ENCODE assay signal across 8 cellular contexts in the genomic region with DNA sequence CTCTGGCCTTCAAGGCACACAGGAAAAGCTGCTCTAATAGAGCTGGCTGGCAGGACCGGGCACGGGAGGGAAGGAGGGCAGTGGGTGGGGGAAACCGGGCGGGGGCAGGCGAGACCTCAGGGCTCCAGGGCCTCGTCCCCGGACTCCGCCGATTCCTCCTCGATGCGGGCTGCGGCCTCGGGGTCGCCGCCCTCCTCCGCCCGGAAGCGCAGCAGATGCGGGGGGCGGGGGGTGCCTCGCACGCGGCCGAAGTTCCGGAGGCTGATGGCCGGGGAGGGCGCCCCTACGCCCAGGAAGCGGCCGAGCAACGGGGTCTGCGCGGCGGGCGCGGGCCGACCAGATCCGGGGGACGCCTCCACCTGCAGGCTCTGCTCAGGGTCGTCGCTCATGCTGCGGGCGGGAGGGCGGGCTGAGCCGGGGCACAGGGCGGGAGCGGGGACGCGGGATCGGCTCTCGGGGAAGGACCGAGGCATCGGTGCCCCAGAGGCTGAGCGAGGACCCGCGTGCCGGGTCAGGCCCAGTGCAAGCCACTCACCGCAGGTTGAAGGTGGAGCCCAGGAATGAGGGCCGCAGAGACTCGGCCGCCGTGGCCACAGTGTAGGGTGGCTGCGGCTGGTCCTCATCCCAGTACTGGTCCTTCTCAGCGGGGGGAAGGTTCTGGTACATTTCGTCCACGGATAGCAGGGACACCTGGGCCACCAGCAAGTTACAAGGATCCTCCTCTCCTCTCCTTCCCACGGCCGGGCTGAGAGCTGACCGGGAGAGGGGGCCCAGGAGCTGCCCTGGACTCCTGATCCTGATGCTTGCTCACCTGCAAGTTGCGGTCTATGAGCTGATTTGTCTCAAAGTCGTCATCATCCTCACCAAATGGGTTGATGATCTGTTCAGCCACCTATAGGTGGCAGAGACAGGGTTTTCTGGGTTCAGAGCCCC. TPM values are rescaled to one million over a fixed set of nuclear protein-coding genes. Genes with fewer than 3 reads are reported as not detected.
DNase-seq lines count a peak whose midpoint lies in the region; ATAC-seq and TF ChIP-seq lines count a peak whose summit lies in the region.

No MANE protein-coding gene starts in this region.

- TF ChIP-seq CTCF in chondrocyte (IDR thresholded peaks at IDR 0.05) (peak; percentile 33), vagina (IDR thresholded peaks at IDR 0.05) (no peak), WERI-Rb-1 (IDR thresholded peaks at IDR 0.05; ENCODE audit: low read depth, low read length) (no peak)

- DNase-seq in DMS79 (lab: John Stamatoyannopoulos, UW) (peak; percentile 31), M059J (ENCODE audit: low read depth) (peak; percentile 44), chondrocyte (ENCODE audit: low spot score) (peak; percentile 88), vagina (ENCODE audit: extremely low spot score in 2 of 2) (no peak), WERI-Rb-1 (no peak), HK-2 (ENCODE audit: unreplicated experiment) (no peak)

- peaks cover 6% of the 10 kb centered on the region for H3K36me3 Mint-ChIP-seq in chondrocyte (ENCODE audit: low read depth)

- H3K27me3 ChIP-seq in vagina (no peaks in the 10 kb centered on the region), WERI-Rb-1 (ENCODE audit: insufficient read depth, low read depth, severe bottlenecking) (no peaks in the 10 kb centered on the region)

- H3K36me3 ChIP-seq in mesodermal cell (ENCODE audit: control insufficient read depth, insufficient read depth, low read length) (peaks cover 24% of the 10 kb centered on the region), vagina (peaks cover 0 to 16% of the 10 kb centered on the region in 2 donors), WERI-Rb-1 (peaks cover 22% of the 10 kb centered on the region)

- 13 to 19% methylated on average over 62 to 66 of the region's 71 CpGs for WGBS in mesodermal cell (ENCODE audit: insufficient coverage in 2 of 2), 2 experiments

- no peaks in the 10 kb centered on the region for H3K9me3 Mint-ChIP-seq in chondrocyte (ENCODE audit: low read depth)

- no peak overlapping the region for H3K27ac Mint-ChIP-seq in chondrocyte (ENCODE audit: unreplicated experiment)

- peaks cover 12% of the 10 kb centered on the region for H3K4me1 ChIP-seq in mesodermal cell (ENCODE audit: control insufficient read depth, insufficient read depth, low read length, poor library complexity, severe bottlenecking)
- peaks cover 33% of the 10 kb centered on the region for H3K4me1 ChIP-seq in vagina

- ATAC-seq in GM21367 (IDR thresholded peaks at IDR 0.05; ENCODE audit: unreplicated experiment), result no peak

- intact Hi-C loops in vagina (cut with DNase I), result loop anchor here (5.0 kb wide), 1 partner anchor 203 kb away; the partner anchor contains the start of gene EIF2B3

- peak overlapping the region; percentile 24 for H3K4me3 ChIP-seq in mesodermal cell (ENCODE audit: extremely low read depth, insufficient read depth, low read length, poor library complexity, severe bottlenecking)
- H3K4me3 ChIP-seq in vagina, result peak overlapping the region; percentile 51 to 57
- H3K4me3 ChIP-seq in WERI-Rb-1 (ENCODE audit: low read depth, low read length), result no peak overlapping the region

- H3K9me3 ChIP-seq in mesodermal cell (ENCODE audit: control insufficient read depth, low read length) (no peaks in the 10 kb centered on the region), vagina (no peaks in the 10 kb centered on the region), WERI-Rb-1 (ENCODE audit: severe bottlenecking) (no peaks in the 10 kb centered on the region)

- no peaks in the 10 kb centered on the region for H3K27me3 Mint-ChIP-seq in chondrocyte (ENCODE audit: low read depth)

- TF ChIP-seq POLR2A in vagina (IDR thresholded peaks at IDR 0.05), result no peak

- H3K4me3 Mint-ChIP-seq in chondrocyte (ENCODE audit: unreplicated experiment), result peak overlapping the region; percentile 37

- no peak overlapping the region for H3K27ac ChIP-seq in mesodermal cell (ENCODE audit: low read depth, low read length, severe bottlenecking)
- peak overlapping the region; percentile 50 for H3K27ac ChIP-seq in vagina
- no peak overlapping the region for H3K27ac ChIP-seq in WERI-Rb-1

- peaks cover 22% of the 10 kb centered on the region for H3K4me1 Mint-ChIP-seq in chondrocyte (ENCODE audit: low read depth)

RNA-seq across cellular contexts. Expression of gene BEST4, which starts 3.6 kb away (rescaled TPM):
- total RNA-seq in M059J (2014; rRNA removed; shearing (Covaris generic)), result 0.05 and 0.57 TPM in 2 replicates
- total RNA-seq in chondrocyte, result 0.19 to 0.37 TPM (median 0.33 TPM) in 3 replicates
- 0.26 TPM for polyA plus RNA-seq in mesodermal cell (2013, experiment 1 of 2)
- polyA plus RNA-seq in mesodermal cell (2013, experiment 2 of 2), result 0.40 TPM
- not detected for total RNA-seq in vagina

RNA-seq across cellular contexts. Expression of gene RPS8, which starts 9.0 kb away (rescaled TPM):
- 1,381 and 1,646 TPM in 2 replicates for total RNA-seq in M059J (2014; rRNA removed; shearing (Covaris generic))
- total RNA-seq in chondrocyte, result 1,170 to 1,234 TPM (median 1,179 TPM) in 3 replicates
- 2,510 TPM for polyA plus RNA-seq in mesodermal cell (2013, experiment 1 of 2)
- polyA plus RNA-seq in mesodermal cell (2013, experiment 2 of 2), result 2,640 TPM
- total RNA-seq in vagina, result 2,511 TPM

RNA-seq across cellular contexts. Expression of gene PLK3, which starts 15.8 kb away (rescaled TPM):
- 8.0 and 9.5 TPM in 2 replicates for total RNA-seq in M059J (2014; rRNA removed; shearing (Covaris generic))
- total RNA-seq in chondrocyte (24.2 to 30.0 TPM (median 29.0 TPM) in 3 replicates), vagina (77.6 TPM)
- polyA plus RNA-seq in mesodermal cell (2013, experiment 1 of 2), result 24.7 TPM
- 19.3 TPM for polyA plus RNA-seq in mesodermal cell (2013, experiment 2 of 2)

RNA-seq across cellular contexts. Expression of gene DYNLT4, which starts 22.8 kb away (rescaled TPM):
- 1.4 TPM in 1 of 2 replicates, not detected in the other for total RNA-seq in M059J (2014; rRNA removed; shearing (Covaris generic))
- total RNA-seq in chondrocyte (not detected in 3 replicates), vagina (not detected)
- polyA plus RNA-seq in mesodermal cell (2013, experiment 1 of 2), result not detected
- polyA plus RNA-seq in mesodermal cell (2013, experiment 2 of 2), result not detected

RNA-seq across cellular contexts. Expression of gene BTBD19, which starts 24.0 kb away (rescaled TPM):
- total RNA-seq in M059J (2014; rRNA removed; shearing (Covaris generic)), result 1.2 and 4.3 TPM in 2 replicates
- total RNA-seq in chondrocyte, result 43.4 to 46.5 TPM (median 44.1 TPM) in 3 replicates
- polyA plus RNA-seq in mesodermal cell (2013, experiment 1 of 2), result 7.2 TPM
- 5.3 TPM for polyA plus RNA-seq in mesodermal cell (2013, experiment 2 of 2)
- 7.9 TPM for total RNA-seq in vagina

Comparison
In these comparisons a context has a peak if more than half of its experiments do, and no peak if none do; other contexts are left out.
1. DNase-seq: peak in DMS79 (single experiment), M059J (single experiment) and chondrocyte (single experiment); none in vagina (0 of 2), WERI-Rb-1 (single experiment) and HK-2 (single experiment).